11 cellular contexts compared by ENCODE assay signal in the genomic region with DNA sequence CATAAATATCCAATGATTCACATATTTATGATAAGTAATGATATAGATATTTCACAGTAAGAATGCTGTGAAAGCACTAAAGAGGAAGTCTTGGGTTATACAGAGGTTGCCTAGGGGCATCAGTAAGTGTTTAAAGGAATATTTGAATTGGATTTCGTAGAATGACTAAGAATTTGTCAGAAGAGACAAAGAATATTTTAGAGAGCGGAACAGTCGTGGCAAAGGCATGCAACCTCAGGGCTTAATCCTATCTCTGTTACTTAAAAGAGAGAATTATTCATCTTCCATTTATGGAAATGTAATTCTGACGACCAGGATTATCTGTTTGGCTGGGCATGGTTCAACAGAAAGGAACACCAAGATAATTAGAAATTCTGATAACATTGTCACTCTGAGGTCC.
DNase-seq lines count a peak whose midpoint lies in the region; ATAC-seq, FAIRE-seq and TF ChIP-seq lines count a peak whose summit lies in the region.
"Had no signal": no experiment of that assay in that cellular context is flagged by ENCODE, and none has a peak within 500 bp of the region (broad histone marks: within the 10 kb centered on the region; RNA-seq: fewer than 3 reads in every experiment).

No MANE protein-coding gene starts in this region.

- peak overlapping the region; percentile 23; the same call in 1 of the 2 replicates for H3K9ac ChIP-seq in HCT116 (ENCODE audit: low read length)
- H3K9ac ChIP-seq in SK-N-SH, result no peak overlapping the region
- H3K9ac ChIP-seq in fibroblast of lung (ENCODE audit: insufficient read depth, low read length), result no peak overlapping the region

- H3K4me1 ChIP-seq in A549 (peaks cover 54% of the 10 kb centered on the region), HCT116 (ENCODE audit: control insufficient read depth in 1 of 2, insufficient read depth in 2 of 2, low read length in 2 of 2) (peaks cover 0 to 52% of the 10 kb centered on the region in 2 experiments; a peak in 2 of 4 replicates), SK-N-SH (ENCODE audit: control insufficient read depth in 1 of 2, insufficient read depth in 2 of 2, low read depth in 1 of 2, low read length in 1 of 2) (no peaks in the 10 kb centered on the region; a peak in 1 of 4 replicates), fibroblast of lung (ENCODE audit: control insufficient read depth, extremely low read depth, insufficient read depth, low read length) (peaks cover 2% of the 10 kb centered on the region), body of pancreas (no peaks in the 10 kb centered on the region)

- no peak overlapping the region for H3K27ac Mint-ChIP-seq in activated naive CD8-positive, alpha-beta T cell treated with anti-CD3 and anti-CD28 coated beads for 36 hours
- H3K27ac Mint-ChIP-seq in activated CD4-positive, alpha-beta T cell treated with anti-CD3 and anti-CD28 coated beads, Interleukin-2, amount 10 ng/mL, durations not matched to agents 24 days and 14 days, result no peak overlapping the region
- H3K27ac Mint-ChIP-seq in immature natural killer cell, result no peak overlapping the region

- no peaks in the 10 kb centered on the region for H3K9me2 ChIP-seq in HCT116 (ENCODE audit: insufficient read depth)
- no peaks in the 10 kb centered on the region for H3K9me2 ChIP-seq in SK-N-SH

- peak; percentile 84 for FAIRE-seq in A549 (lab: Jason Lieb, UNC)

- H3K27me3 ChIP-seq in HCT116 (ENCODE audit: insufficient read depth, low read length), result no peaks in the 10 kb centered on the region
- no peaks in the 10 kb centered on the region for H3K27me3 ChIP-seq in SK-N-SH (ENCODE audit: insufficient read depth)
- H3K27me3 ChIP-seq in fibroblast of lung (ENCODE audit: control insufficient read depth, insufficient read depth, low read length), result no peaks in the 10 kb centered on the region
- no peaks in the 10 kb centered on the region for H3K27me3 ChIP-seq in body of pancreas
- H3K27me3 ChIP-seq: hepatocyte had no signal

- ATAC-seq in A549 (peak; percentile 48 to 84; a peak in 3 of 6 replicates), HCT116 (peak; percentile 81), body of pancreas (no peak)

- TF ChIP-seq CTCF in A549 (IDR thresholded peaks at IDR 0.05), result no peak
- TF ChIP-seq CTCF in HCT116 (IDR thresholded peaks at IDR 0.05 in 2 of 3, conservative IDR thresholded peaks at IDR 0.05 in 1 of 3; ENCODE audit: borderline replicate concordance in 1 of 3, insufficient read depth in 1 of 3, low read depth in 2 of 3, low read length in 2 of 3), result no peak
- no peak for TF ChIP-seq CTCF in SK-N-SH (IDR thresholded peaks at IDR 0.05)
- no peak for TF ChIP-seq CTCF in fibroblast of lung (conservative IDR thresholded peaks at IDR 0.05 in 1 of 2, IDR thresholded peaks at IDR 0.05 in 1 of 2; ENCODE audit: low read depth in 1 of 2, low read length in 2 of 2)
- TF ChIP-seq CTCF in body of pancreas (IDR thresholded peaks at IDR 0.05), result no peak

- 14% methylated on average over 4 of the region's 4 CpGs for WGBS in A549 (ENCODE audit: missing lambda C conversion rate)
- 19% methylated on average over 4 of the region's 4 CpGs for WGBS in SK-N-SH (ENCODE audit: low lambda C conversion rate)
- 60 to 62% methylated on average over 4 of the region's 4 CpGs for WGBS in body of pancreas, 2 donors

- H3K79me2 ChIP-seq in HCT116 (ENCODE audit: insufficient read depth, low read length) (no peaks in the 10 kb centered on the region), SK-N-SH (ENCODE audit: insufficient read depth) (no peaks in the 10 kb centered on the region), fibroblast of lung (ENCODE audit: control insufficient read depth, insufficient read depth, low read length) (no peaks in the 10 kb centered on the region)
- H3K79me2 ChIP-seq: hepatocyte had no signal

- BruUV-seq in HCT116 (replicated peaks; lab: Mats Ljungman, UMichigan), result no TSS peak

- H3K4me3 ChIP-seq in A549 (no peak overlapping the region), HCT116 (replicated peaks in 1 of 2; ENCODE audit: low read depth in 1 of 2, low read length in 2 of 2) (peak overlapping the region in 1 of 2 experiments; percentile 0; a peak in 1 of 4 replicates), SK-N-SH (ENCODE audit: low read depth in 2 of 2, low read length in 1 of 2) (no peak overlapping the region), fibroblast of lung (replicated peaks in 1 of 4; ENCODE audit: control extremely low read depth in 1 of 4, insufficient read depth in 1 of 4, low read depth in 3 of 4, low read length in 4 of 4) (no peak overlapping the region), body of pancreas (no peak overlapping the region)
- H3K4me3 ChIP-seq: hepatocyte had no signal

- H3K36me3 Mint-ChIP-seq in activated naive CD8-positive, alpha-beta T cell treated with anti-CD3 and anti-CD28 coated beads for 36 hours, result no peaks in the 10 kb centered on the region
- H3K36me3 Mint-ChIP-seq in activated CD4-positive, alpha-beta T cell treated with anti-CD3 and anti-CD28 coated beads, Interleukin-2, amount 10 ng/mL, durations not matched to agents 24 days and 14 days (ENCODE audit: low read depth), result no peaks in the 10 kb centered on the region
- H3K36me3 Mint-ChIP-seq in immature natural killer cell, result no peaks in the 10 kb centered on the region

- H3K27ac ChIP-seq in A549, result peak overlapping the region; percentile 72 to 86
- H3K27ac ChIP-seq in HCT116 (ENCODE audit: low read depth, low read length), result no peak overlapping the region
- peak overlapping the region in 1 of 2 experiments; percentile 50; a peak in 2 of 4 replicates for H3K27ac ChIP-seq in SK-N-SH (ENCODE audit: low read depth in 2 of 2, low read length in 1 of 2)
- H3K27ac ChIP-seq in fibroblast of lung (ENCODE audit: insufficient read depth, low read length), result no peak overlapping the region
- no peak overlapping the region for H3K27ac ChIP-seq in body of pancreas
- H3K27ac ChIP-seq: hepatocyte had no signal

- peaks cover 7% of the 10 kb centered on the region for H3K4me1 Mint-ChIP-seq in activated naive CD8-positive, alpha-beta T cell treated with anti-CD3 and anti-CD28 coated beads for 36 hours
- H3K4me1 Mint-ChIP-seq in activated CD4-positive, alpha-beta T cell treated with anti-CD3 and anti-CD28 coated beads, Interleukin-2, amount 10 ng/mL, durations not matched to agents 24 days and 14 days, result peaks cover 4% of the 10 kb centered on the region
- peaks cover 0 to 5% of the 10 kb centered on the region in 2 donors for H3K4me1 Mint-ChIP-seq in immature natural killer cell

- RAD21 ChIA-PET in HCT116 (lab: Charles Lee; ENCODE audit: low non-redundant PET in 1 of 2, low total read pairs in 2 of 2, uncharacterized antibody in 2 of 2, unreplicated experiment in 2 of 2), result no interaction called here

- intact Hi-C loops in HCT116 (cut with micrococcal nuclease), result no loop called here
- intact Hi-C loops in activated CD4-positive, alpha-beta T cell treated with anti-CD3 and anti-CD28 coated beads, Interleukin-2, amount 10 ng/mL, durations not matched to agents 24 days and 14 days (cut with micrococcal nuclease), result no loop called here
- intact Hi-C loops in body of pancreas (cut with DNase I), result no loop called here

- TF ChIP-seq EP300 in A549 (IDR thresholded peaks at IDR 0.05) (peak in 1 of 2 experiments; percentile 70; a peak in 2 of 5 replicates), SK-N-SH (IDR thresholded peaks at IDR 0.05; ENCODE audit: borderline replicate concordance in 1 of 2, low read depth in 1 of 2, low read length in 1 of 2) (no peak)

- H3K4me3 Mint-ChIP-seq in activated naive CD8-positive, alpha-beta T cell treated with anti-CD3 and anti-CD28 coated beads for 36 hours, result no peak overlapping the region
- H3K4me3 Mint-ChIP-seq in activated CD4-positive, alpha-beta T cell treated with anti-CD3 and anti-CD28 coated beads, Interleukin-2, amount 10 ng/mL, durations not matched to agents 24 days and 14 days, result no peak overlapping the region
- no peak overlapping the region for H3K4me3 Mint-ChIP-seq in immature natural killer cell

- H4K20me1 ChIP-seq in HCT116 (ENCODE audit: insufficient read depth) (no peaks in the 10 kb centered on the region), SK-N-SH (ENCODE audit: insufficient read depth) (no peaks in the 10 kb centered on the region), fibroblast of lung (ENCODE audit: control insufficient read depth, extremely low read depth, insufficient read depth, low read length) (no peaks in the 10 kb centered on the region)

- H3K9me3 Mint-ChIP-seq in activated naive CD8-positive, alpha-beta T cell treated with anti-CD3 and anti-CD28 coated beads for 36 hours, result no peaks in the 10 kb centered on the region
- H3K9me3 Mint-ChIP-seq in activated CD4-positive, alpha-beta T cell treated with anti-CD3 and anti-CD28 coated beads, Interleukin-2, amount 10 ng/mL, durations not matched to agents 24 days and 14 days, result peaks cover 4% of the 10 kb centered on the region
- peaks cover 0 to 4% (median 0%) of the 10 kb centered on the region in 6 donors for H3K9me3 Mint-ChIP-seq in immature natural killer cell

- no peaks in the 10 kb centered on the region for H3K36me3 ChIP-seq in HCT116 (ENCODE audit: control insufficient read depth in 1 of 2, insufficient read depth in 2 of 2, low read length in 2 of 2)
- no peaks in the 10 kb centered on the region for H3K36me3 ChIP-seq in SK-N-SH (replicated peaks in 1 of 2; ENCODE audit: control insufficient read depth in 1 of 2, insufficient read depth in 2 of 2, low read length in 1 of 2)
- H3K36me3 ChIP-seq in fibroblast of lung (ENCODE audit: control insufficient read depth, insufficient read depth, low read length), result no peaks in the 10 kb centered on the region
- no peaks in the 10 kb centered on the region for H3K36me3 ChIP-seq in body of pancreas (replicated peaks in 1 of 2; ENCODE audit: insufficient read depth in 1 of 2, low read depth in 2 of 2)

- CTCF ChIA-PET in A549 (lab: Yijun Ruan, JAX) (interaction anchor here (0.6 kb wide), 1 partner anchor 124 kb away, joined by 4 read pairs; no protein-coding TSS in a partner anchor), HCT116 (lab: Charles Lee) (no interaction called here), SK-N-SH (lab: Yijun Ruan, JAX) (no interaction called here)

- no peaks in the 10 kb centered on the region for H3F3A ChIP-seq in SK-N-SH (replicated peaks; ENCODE audit: insufficient read depth)

- TF ChIP-seq RAD21 in A549 (conservative IDR thresholded peaks at IDR 0.05 in 1 of 2, IDR thresholded peaks at IDR 0.05 in 1 of 2), result peak; percentile 8 to 13; a peak in 2 of 5 replicates
- TF ChIP-seq RAD21 in HCT116 (IDR thresholded peaks at IDR 0.05; ENCODE audit: low read depth), result no peak
- TF ChIP-seq RAD21 in SK-N-SH (IDR thresholded peaks at IDR 0.05; ENCODE audit: low read length), result no peak

- H3K9me3 ChIP-seq in A549 (no peaks in the 10 kb centered on the region), HCT116 (ENCODE audit: control insufficient read depth in 1 of 2, insufficient read depth in 1 of 2, low read depth in 1 of 2, low read length in 2 of 2) (no peaks in the 10 kb centered on the region), SK-N-SH (no peaks in the 10 kb centered on the region), fibroblast of lung (ENCODE audit: control insufficient read depth, insufficient read depth, low read depth, low read length) (no peaks in the 10 kb centered on the region), body of pancreas (no peaks in the 10 kb centered on the region)

- TF ChIP-seq POLR2A in A549 (IDR thresholded peaks at IDR 0.05; ENCODE audit: low read length) (no peak), HCT116 (IDR thresholded peaks at IDR 0.05; ENCODE audit: borderline replicate concordance, extremely low read depth, insufficient read depth, insufficient read length) (no peak), body of pancreas (IDR thresholded peaks at IDR 0.05) (no peak)

- H2AFZ ChIP-seq in HCT116 (ENCODE audit: low read depth, low read length, poor library complexity, severe bottlenecking) (peak overlapping the region; percentile 81), SK-N-SH (ENCODE audit: low read depth) (0 out of 2 replicates have a peak overlapping the region, but pooled peaks have one; percentile 4), fibroblast of lung (ENCODE audit: low read length) (no peak overlapping the region)
- H2AFZ ChIP-seq: hepatocyte had no signal

- DNase-seq in A549 (ENCODE audit: low read depth in 1 of 2, low spot score in 1 of 2), result peak; percentile 11 to 77
- peak; percentile 63 for DNase-seq in HCT116 (ENCODE audit: low read depth, low spot score)
- DNase-seq in SK-N-SH, result no peak
- peak; percentile 30 to 68 for DNase-seq in fibroblast of lung (ENCODE audit: low read depth in 2 of 2)
- DNase-seq in activated naive CD8-positive, alpha-beta T cell treated with anti-CD3 and anti-CD28 coated beads for 36 hours, result no peak
- DNase-seq in activated CD4-positive, alpha-beta T cell treated with anti-CD3 and anti-CD28 coated beads, Interleukin-2, amount 10 ng/mL, durations not matched to agents 24 days and 14 days, result no peak
- no peak for DNase-seq in immature natural killer cell
- DNase-seq in body of pancreas, result no peak
- DNase-seq: DMS79 treated with DMSO at 0.1 percent for 48 hours, KBM-7 had no signal

- peaks cover 13% of the 10 kb centered on the region for H3K27me3 Mint-ChIP-seq in activated naive CD8-positive, alpha-beta T cell treated with anti-CD3 and anti-CD28 coated beads for 36 hours
- peaks cover 10% of the 10 kb centered on the region for H3K27me3 Mint-ChIP-seq in activated CD4-positive, alpha-beta T cell treated with anti-CD3 and anti-CD28 coated beads, Interleukin-2, amount 10 ng/mL, durations not matched to agents 24 days and 14 days
- peaks cover 0 to 9% (median 1%) of the 10 kb centered on the region in 3 donors for H3K27me3 Mint-ChIP-seq in immature natural killer cell (ENCODE audit: low read depth in 3 of 3)

- H3K4me2 ChIP-seq in A549, result peak overlapping the region; percentile 53
- H3K4me2 ChIP-seq in HCT116 (ENCODE audit: low read length), result peak overlapping the region; percentile 58
- H3K4me2 ChIP-seq in SK-N-SH, result no peak overlapping the region
- H3K4me2 ChIP-seq in fibroblast of lung (ENCODE audit: extremely low read depth, insufficient read depth, low read length), result no peak overlapping the region
- H3K4me2 ChIP-seq: hepatocyte had no signal

- POLR2A ChIA-PET in A549 (lab: Yijun Ruan, JAX) (no interaction called here), HCT116 (lab: Charles Lee) (no interaction called here), SK-N-SH (lab: Yijun Ruan, JAX) (no interaction called here)

Comparison
In these comparisons a context has a peak if more than half of its experiments do, and no peak if none do; other contexts are left out.
1. DNase-seq: peak in A549 (2 of 2), HCT116 (single experiment) and fibroblast of lung (2 of 2); none in SK-N-SH (single experiment), activated naive CD8-positive, alpha-beta T cell treated with anti-CD3 and anti-CD28 coated beads for 36 hours (single experiment), activated CD4-positive, alpha-beta T cell treated with anti-CD3 and anti-CD28 coated beads, Interleukin-2, amount 10 ng/mL, durations not matched to agents 24 days and 14 days (single experiment), immature natural killer cell (0 of 3) and body of pancreas (0 of 4).
2. H3K27ac ChIP-seq: peak in A549 (2 of 2); none in HCT116 (single experiment), fibroblast of lung (single experiment) and body of pancreas (0 of 4).
3. H3K4me2 ChIP-seq: peak in A549 (single experiment) and HCT116 (single experiment); none in SK-N-SH (single experiment) and fibroblast of lung (single experiment).